In genomic region chr19:38394488-38394887, GRCh38 we compare ENCODE assay signal across 10 cellular contexts. TPM values are rescaled to one million over a fixed set of nuclear protein-coding genes. Genes with fewer than 3 reads are reported as not detected.
DNase-seq lines count a peak whose midpoint lies in the region; ATAC-seq lines count a peak whose summit lies in the region.
"Had no signal": no experiment of that assay in that cellular context is flagged by ENCODE, and none has a peak within 500 bp of the region (broad histone marks: within the 10 kb centered on the region; RNA-seq: fewer than 3 reads in every experiment).

No MANE protein-coding gene starts in this region.

- peak overlapping the region; percentile 34 for H3K4me3 ChIP-seq in thymus (ENCODE audit: low read length)

- WGBS in thymus: 6% methylated on average over 30 of the region's 30 CpGs

- H3K27ac Mint-ChIP-seq in activated naive CD4-positive, alpha-beta T cell treated with anti-CD3 and anti-CD28 coated beads, Interleukin-2, amount 50 U/mL, for 72 hours: peak overlapping the region; percentile 61 to 64

- H3K9me3 ChIP-seq in thymus (ENCODE audit: control insufficient read depth): no peaks in the 10 kb centered on the region

- peak; percentile 45 to 85 for ATAC-seq in activated naive CD4-positive, alpha-beta T cell treated with anti-CD3 and anti-CD28 coated beads, Interleukin-2, amount 50 U/mL, for 72 hours
- ATAC-seq in HG03442 (IDR thresholded peaks at IDR 0.05; ENCODE audit: unreplicated experiment) (no peak), GM21723 (IDR thresholded peaks at IDR 0.05; ENCODE audit: unreplicated experiment) (no peak)
- ATAC-seq: HCT116 had no signal

- peaks cover 5 to 13% of the 10 kb centered on the region in 2 donors for H3K36me3 Mint-ChIP-seq in activated naive CD4-positive, alpha-beta T cell treated with anti-CD3 and anti-CD28 coated beads, Interleukin-2, amount 50 U/mL, for 72 hours

- DNase-seq in NCI-H748 (lab: John Stamatoyannopoulos, UW; ENCODE audit: unreplicated experiment) (peak; percentile 74), NCI-H748 treated with DMSO at 0.1 percent for 48 hours (lab: John Stamatoyannopoulos, UW) (no peak), lung microvascular endothelial cell (ENCODE audit: low read depth in 2 of 2) (peak; percentile 56 to 63), substantia nigra (lab: John Stamatoyannopoulos, UW) (no peak)
- peak in 1 of 2 donors; percentile 77 for DNase-seq in activated naive CD4-positive, alpha-beta T cell treated with anti-CD3 and anti-CD28 coated beads, Interleukin-2, amount 50 U/mL, for 72 hours (ENCODE audit: low spot score in 2 of 2)

- H3K36me3 ChIP-seq in thymus (ENCODE audit: control insufficient read depth, insufficient read depth): no peaks in the 10 kb centered on the region

- H3K9me3 Mint-ChIP-seq in activated naive CD4-positive, alpha-beta T cell treated with anti-CD3 and anti-CD28 coated beads, Interleukin-2, amount 50 U/mL, for 72 hours: no peaks in the 10 kb centered on the region

- peaks cover 70% of the 10 kb centered on the region for H3K27me3 ChIP-seq in thymus (ENCODE audit: control insufficient read depth, insufficient read depth)

- H3K4me1 ChIP-seq in thymus (ENCODE audit: control insufficient read depth, insufficient read depth, low read length): no peaks in the 10 kb centered on the region

- H3K27ac ChIP-seq in thymus (ENCODE audit: low read depth) (no peak overlapping the region), substantia nigra (ENCODE audit: low read depth, low read length, poor library complexity, severe bottlenecking) (no peak overlapping the region)

RNA-seq across cellular contexts. Expression of gene SPRED3, which starts 6.0 kb away (rescaled TPM):
- total RNA-seq in activated naive CD4-positive, alpha-beta T cell treated with anti-CD3 and anti-CD28 coated beads, Interleukin-2, amount 50 U/mL, for 72 hours: 1 to 10 TPM; 3.5 to 6.7 TPM
- total RNA-seq in lung microvascular endothelial cell: under 0.01 and 0.87 TPM in 2 replicates
- 0.27 TPM for polyA plus RNA-seq in thymus

RNA-seq across cellular contexts. Expression of gene GGN, which starts 6.7 kb away (rescaled TPM):
- total RNA-seq in activated naive CD4-positive, alpha-beta T cell treated with anti-CD3 and anti-CD28 coated beads, Interleukin-2, amount 50 U/mL, for 72 hours: 1 to 10 TPM in 1 of 2 donors, not detected in 1; 1.2 TPM
- total RNA-seq in lung microvascular endothelial cell: 0.22 TPM in 1 of 2 replicates, not detected in the other
- 0.07 TPM for polyA plus RNA-seq in thymus
- total RNA-seq: liver had no signal
- polyA plus RNA-seq: liver had no signal

RNA-seq across cellular contexts. Expression of gene FAM98C, which starts 8.4 kb away (rescaled TPM):
- total RNA-seq in activated naive CD4-positive, alpha-beta T cell treated with anti-CD3 and anti-CD28 coated beads, Interleukin-2, amount 50 U/mL, for 72 hours: 10 to 100 TPM; 28.4 to 33.1 TPM
- 4.0 and 4.8 TPM in 2 replicates for total RNA-seq in lung microvascular endothelial cell
- 22.0 TPM for polyA plus RNA-seq in thymus

RNA-seq across cellular contexts. Expression of gene PSMD8, which starts 20.1 kb away (rescaled TPM):
- total RNA-seq in activated naive CD4-positive, alpha-beta T cell treated with anti-CD3 and anti-CD28 coated beads, Interleukin-2, amount 50 U/mL, for 72 hours: 100 to 1,000 TPM; 189 to 203 TPM
- 178 and 202 TPM in 2 replicates for total RNA-seq in lung microvascular endothelial cell
- 64.5 TPM for polyA plus RNA-seq in thymus

RNA-seq across cellular contexts. Expression of gene RASGRP4, which starts 31.5 kb away (rescaled TPM):
- total RNA-seq in activated naive CD4-positive, alpha-beta T cell treated with anti-CD3 and anti-CD28 coated beads, Interleukin-2, amount 50 U/mL, for 72 hours: 1 to 10 TPM; 2.3 to 8.3 TPM
- not detected in 2 replicates for total RNA-seq in lung microvascular endothelial cell
- 1.7 TPM for polyA plus RNA-seq in thymus

Comparison
In these comparisons a context has a peak if more than half of its experiments do, and no peak if none do; other contexts are left out.
1. DNase-seq: peak in NCI-H748 (single experiment) and lung microvascular endothelial cell (2 of 2); none in NCI-H748 treated with DMSO at 0.1 percent for 48 hours (single experiment) and substantia nigra (0 of 49).
2. ATAC-seq: peak in activated naive CD4-positive, alpha-beta T cell treated with anti-CD3 and anti-CD28 coated beads, Interleukin-2, amount 50 U/mL, for 72 hours (2 of 2); none in HG03442 (single experiment) and GM21723 (single experiment).